8 cellular contexts compared by ENCODE assay signal in genomic region chr1:206556748-206557635, GRCh38. TPM values are rescaled to one million over a fixed set of nuclear protein-coding genes. Genes with fewer than 3 reads are reported as not detected.
A peak's percentile ranks its signal among the peaks of the same experiment; 100 is the strongest.
DNase-seq lines count a peak whose midpoint lies in the region; ATAC-seq and TF ChIP-seq lines count a peak whose summit lies in the region.

No MANE protein-coding gene starts in this region.

- H3K27me3 Mint-ChIP-seq in activated naive CD8-positive, alpha-beta T cell, result no peaks in the 10 kb centered on the region

- TF ChIP-seq CTCF in LNCaP clone FGC (IDR thresholded peaks at IDR 0.05; ENCODE audit: control insufficient read depth, extremely low read depth, insufficient read depth), result no peak

- peak overlapping the region; percentile 100 for H3K27ac Mint-ChIP-seq in activated naive CD8-positive, alpha-beta T cell

- peak overlapping the region; percentile 51 for H3K4me3 ChIP-seq in LNCaP clone FGC (ENCODE audit: low read depth, low read length)

- intact Hi-C loops in left cardiac atrium (cut with DNase I), result no loop called here
- intact Hi-C loops in posterior vena cava (cut with DNase I), result no loop called here

- H3K36me3 Mint-ChIP-seq in activated naive CD8-positive, alpha-beta T cell, result peaks cover 6% of the 10 kb centered on the region

- ATAC-seq in GM21619 (IDR thresholded peaks at IDR 0.05; ENCODE audit: unreplicated experiment) (peak; percentile 55), left cardiac atrium (peak; percentile 67 to 84)

- H3K4me1 Mint-ChIP-seq in activated naive CD8-positive, alpha-beta T cell (ENCODE audit: low read depth), result peaks cover 69% of the 10 kb centered on the region

- peak overlapping the region; percentile 94 for H3K4me3 Mint-ChIP-seq in activated naive CD8-positive, alpha-beta T cell

- DNase-seq in D341Med (ENCODE audit: low spot score) (peak; percentile 80), LNCaP clone FGC (ENCODE audit: low read depth) (no peak), SKM-1 treated with dmso at 0.1 percent for 144 hours (lab: John Stamatoyannopoulos, UW; ENCODE audit: unreplicated experiment) (peak; percentile 96), left cardiac atrium (peak; percentile 86), posterior vena cava (ENCODE audit: low spot score) (peak; percentile 95), ureter (ENCODE audit: low spot score) (peak; percentile 84)

- H3K9me3 Mint-ChIP-seq in activated naive CD8-positive, alpha-beta T cell (ENCODE audit: low read depth), result no peaks in the 10 kb centered on the region

RNA-seq across cellular contexts. Expression of gene RASSF5, which starts 49.7 kb away (rescaled TPM):
- total RNA-seq in left cardiac atrium (10 to 100 TPM in 1 of 2 donors, 1 to 10 TPM in 1; 7.8 to 10.0 TPM), posterior vena cava (10 to 100 TPM; 11.0 to 13.3 TPM), ureter (35.5 TPM)

RNA-seq across cellular contexts. Expression of gene EIF2D, which starts 55.3 kb away (rescaled TPM):
- total RNA-seq in left cardiac atrium (10 to 100 TPM; 22.9 to 27.8 TPM), posterior vena cava (10 to 100 TPM; 32.4 to 34.3 TPM), ureter (58.6 TPM)
